Comparison of ENCODE assay signal across 10 cellular contexts in the genomic region with DNA sequence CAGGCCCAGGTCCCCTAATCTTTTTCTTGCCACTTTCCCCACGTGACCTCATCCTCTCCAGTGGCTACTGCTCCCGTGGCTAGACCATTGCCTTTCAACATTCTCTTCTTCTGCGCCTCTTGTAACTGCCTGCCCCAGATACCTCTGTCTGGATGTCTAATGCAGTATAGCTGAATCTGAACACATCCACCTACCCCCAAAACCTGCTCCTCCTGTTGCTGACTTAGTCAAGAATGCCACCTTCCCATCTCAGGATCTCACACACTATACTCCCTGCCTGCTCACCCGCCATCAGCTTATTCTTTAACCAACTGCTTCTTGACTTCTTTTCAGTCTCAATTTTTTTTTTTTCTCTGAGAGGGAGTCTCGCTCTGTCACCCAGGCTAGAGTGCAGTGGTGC. TPM values are rescaled to one million over a fixed set of nuclear protein-coding genes. Genes with fewer than 3 reads are reported as not detected.
DNase-seq lines count a peak whose midpoint lies in the region; ATAC-seq and TF ChIP-seq lines count a peak whose summit lies in the region.
"Had no signal": no experiment of that assay in that cellular context is flagged by ENCODE, and none has a peak within 500 bp of the region (broad histone marks: within the 10 kb centered on the region; RNA-seq: fewer than 3 reads in every experiment).

No MANE protein-coding gene starts in this region.

- DNase-seq in GDM1 (lab: John Stamatoyannopoulos, UW) (peak; percentile 34), RWPE1 (ENCODE audit: low spot score) (no peak), epithelial cell of esophagus (ENCODE audit: low read depth) (peak; percentile 81), immature natural killer cell (no peak), NCI-H2081 treated with DMSO at 0.1 percent for 48 hours (lab: John Stamatoyannopoulos, UW) (no peak), amniotic stem cell (lab: John Stamatoyannopoulos, UW) (no peak)
- DNase-seq: NCI-H2081, small intestine had no signal

- ATAC-seq in GM21717 (IDR thresholded peaks at IDR 0.05; ENCODE audit: unreplicated experiment) = no peak

- CTCF ChIA-PET in RWPE1 (lab: Yijun Ruan, JAX) = interaction anchor here (0.6 to 0.7 kb wide), 2 partner anchors 188 to 247 kb away, joined by 3 to 5 read pairs; no protein-coding TSS in a partner anchor

- H3K36me3 Mint-ChIP-seq in immature natural killer cell = peaks cover 5 to 6% (median 5%) of the 10 kb centered on the region in 3 donors

- H3K27me3 Mint-ChIP-seq in immature natural killer cell (ENCODE audit: low read depth in 3 of 3) = peaks cover 0 to 2% (median 0%) of the 10 kb centered on the region in 3 donors

- H3K27ac ChIP-seq in RWPE1 (peak overlapping the region; percentile 90), skin epidermis (peak overlapping the region in 20 of 21 experiments; percentile 9 to 89 (median 72))

- H3K27ac Mint-ChIP-seq in immature natural killer cell = peak overlapping the region in 1 of 6 donors; percentile 37

- H3K4me3 Mint-ChIP-seq in immature natural killer cell = no peak overlapping the region

- TF ChIP-seq CTCF in RWPE1 (conservative IDR thresholded peaks at IDR 0.05; ENCODE audit: low read depth) (no peak), epithelial cell of esophagus (IDR thresholded peaks at IDR 0.05; ENCODE audit: insufficient read depth, low read depth, low read length, missing control alignments) (no peak)

- H3K4me3 ChIP-seq in epithelial cell of esophagus (ENCODE audit: low read length) (no peak overlapping the region), skin epidermis (no peak overlapping the region)

- H3K9me3 Mint-ChIP-seq in immature natural killer cell = no peaks in the 10 kb centered on the region

- H3K4me1 Mint-ChIP-seq in immature natural killer cell = peaks cover 15 to 18% of the 10 kb centered on the region in 2 donors

- POLR2A ChIA-PET in RWPE1 (lab: Yijun Ruan, JAX; ENCODE audit: low non-redundant PET) = no interaction called here

RNA-seq across cellular contexts. Expression of gene GPX1, which starts 5.1 kb away (rescaled TPM):
- 100 to 1,000 TPM; 127 to 194 (median 131) TPM for polyA plus RNA-seq in immature natural killer cell

RNA-seq across cellular contexts. Expression of gene USP4, which starts 13.2 kb away (rescaled TPM):
- polyA plus RNA-seq in immature natural killer cell = 10 to 100 TPM; 52.7 to 84.0 (median 76.1) TPM

RNA-seq across cellular contexts. Expression of gene RHOA, which starts 58.8 kb away (rescaled TPM):
- 1,000 to 10,000 TPM in 1 of 3 donors, 100 to 1,000 TPM in 2; 863 to 1,056 (median 891) TPM for polyA plus RNA-seq in immature natural killer cell

RNA-seq across cellular contexts. Expression of gene TCTA, which starts 59.2 kb away (rescaled TPM):
- polyA plus RNA-seq in immature natural killer cell = 10 to 100 TPM; 57.3 to 86.2 (median 62.6) TPM

Comparison
In these comparisons a context has a peak if more than half of its experiments do, and no peak if none do; other contexts are left out.
1. DNase-seq: peak in GDM1 (single experiment) and epithelial cell of esophagus (single experiment); none in RWPE1 (single experiment), immature natural killer cell (0 of 3), NCI-H2081 treated with DMSO at 0.1 percent for 48 hours (single experiment) and amniotic stem cell (single experiment).